32 cellular contexts compared by ENCODE assay signal in the genomic region with DNA sequence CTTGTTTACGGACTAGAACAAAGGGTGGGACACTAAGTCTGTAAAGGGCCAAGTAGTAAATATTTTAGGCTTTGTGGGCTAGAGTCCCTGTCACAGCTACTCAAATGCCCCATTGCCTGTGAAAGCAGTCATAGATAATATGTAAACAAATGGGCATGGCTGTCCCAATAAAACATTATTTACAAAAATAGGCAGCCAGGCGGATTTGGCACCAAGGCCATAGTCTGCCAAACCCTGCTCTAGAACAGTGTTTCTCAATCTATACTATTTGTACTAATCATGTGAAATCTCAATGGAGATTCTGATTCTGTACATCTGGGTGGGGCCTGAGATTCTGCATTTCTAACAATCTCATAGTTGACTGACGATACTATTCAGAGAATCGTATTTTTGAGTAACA.
"Had no signal": no experiment of that assay in that cellular context is flagged by ENCODE, and none has a peak within 500 bp of the region (broad histone marks: within the 10 kb centered on the region; RNA-seq: fewer than 3 reads in every experiment).

No MANE protein-coding gene starts in this region.

- H3K4me3 Mint-ChIP-seq: activated B cell treated with CpG ODN at 0.5 μM for 24 hours; activated CD4-positive, alpha-beta memory T cell treated with anti-CD3 and anti-CD28 coated beads for 36 hours; activated CD4-positive, alpha-beta T cell treated with anti-CD3 and anti-CD28 coated beads, Interleukin-2, amount 10 ng/mL, durations not matched to agents 24 days and 14 days; activated CD8-positive, alpha-beta T cell treated with anti-CD3 and anti-CD28 coated beads for 36 hours; activated naive CD4-positive, alpha-beta T cell treated with anti-CD3 and anti-CD28 coated beads, Interleukin-2, amount 10 ng/mL, durations not matched to agents 7 days and 5 days; activated naive CD4-positive, alpha-beta T cell treated with anti-CD3 and anti-CD28 coated beads, Interleukin-2, amount 50 U/mL, for 24 hours; activated naive CD8-positive, alpha-beta T cell; activated naive CD8-positive, alpha-beta T cell treated with anti-CD3 and anti-CD28 coated beads, Interleukin-2, amount 10 ng/mL, durations not matched to agents 7 days and 5 days; activated naive CD8-positive, alpha-beta T cell treated with anti-CD3 and anti-CD28 coated beads, Interleukin-2, amount 50 U/mL, for 24 hours; brain; T-helper 1 cell treated with Interleukin-12 subunit alpha and Interleukin-12 subunit beta and Interleukin-4 antibody, amounts not matched to agents 30 μg/mL and 1 μg/mL, for 36 hours; T-helper 2 cell treated with Interferon-gamma antibody and Interleukin-4, amounts not matched to agents 5 μg/mL and 100 μg/mL, for 36 hours had no signal

- ATAC-seq: activated CD8-positive, alpha-beta T cell treated with anti-CD3 and anti-CD28 coated beads for 36 hours; activated naive CD8-positive, alpha-beta T cell treated with anti-CD3 and anti-CD28 coated beads, Interleukin-2, amount 50 U/mL, for 24 hours had no signal

- FAIRE-seq: TTC549 had no signal

- H3K4me1 Mint-ChIP-seq: activated B cell treated with CpG ODN at 0.5 μM for 24 hours; activated CD4-positive, alpha-beta T cell treated with anti-CD3 and anti-CD28 coated beads, Interleukin-2, amount 10 ng/mL, durations not matched to agents 24 days and 14 days; activated naive CD4-positive, alpha-beta T cell treated with anti-CD3 and anti-CD28 coated beads, Interleukin-2, amount 10 ng/mL, durations not matched to agents 7 days and 5 days; activated naive CD8-positive, alpha-beta T cell treated with anti-CD3 and anti-CD28 coated beads, Interleukin-2, amount 10 ng/mL, durations not matched to agents 7 days and 5 days; activated naive CD8-positive, alpha-beta T cell treated with anti-CD3 and anti-CD28 coated beads, Interleukin-2, amount 50 U/mL, for 24 hours had no signal

- H3K27ac Mint-ChIP-seq: activated B cell treated with CpG ODN at 0.5 μM for 24 hours; activated CD4-positive, alpha-beta memory T cell treated with anti-CD3 and anti-CD28 coated beads for 36 hours; activated CD4-positive, alpha-beta T cell treated with anti-CD3 and anti-CD28 coated beads, Interleukin-2, amount 10 ng/mL, durations not matched to agents 24 days and 14 days; activated CD8-positive, alpha-beta T cell treated with anti-CD3 and anti-CD28 coated beads for 36 hours; activated naive CD4-positive, alpha-beta T cell treated with anti-CD3 and anti-CD28 coated beads, Interleukin-2, amount 10 ng/mL, durations not matched to agents 7 days and 5 days; activated naive CD4-positive, alpha-beta T cell treated with anti-CD3 and anti-CD28 coated beads, Interleukin-2, amount 50 U/mL, for 24 hours; activated naive CD8-positive, alpha-beta T cell; activated naive CD8-positive, alpha-beta T cell treated with anti-CD3 and anti-CD28 coated beads, Interleukin-2, amount 10 ng/mL, durations not matched to agents 7 days and 5 days; activated naive CD8-positive, alpha-beta T cell treated with anti-CD3 and anti-CD28 coated beads, Interleukin-2, amount 50 U/mL, for 24 hours; activated T-helper 2 cell treated with anti-CD3 and anti-CD28 coated beads, Interferon-gamma antibody, Interleukin-2, Interleukin-4, amounts not matched to agents 10 μg/mL and 5 μg/mL and 100 μg/mL, durations not matched to agents 14 hours and 24 hours and 36 hours; T-helper 1 cell treated with Interleukin-12 subunit alpha and Interleukin-12 subunit beta and Interleukin-4 antibody, amounts not matched to agents 30 μg/mL and 1 μg/mL, for 36 hours; T-helper 2 cell treated with Interferon-gamma antibody and Interleukin-4, amounts not matched to agents 5 μg/mL and 100 μg/mL, for 36 hours had no signal

- H3K27me3 Mint-ChIP-seq: activated B cell treated with CpG ODN at 0.5 μM for 24 hours; activated CD4-positive, alpha-beta memory T cell treated with anti-CD3 and anti-CD28 coated beads for 36 hours; activated CD4-positive, alpha-beta T cell treated with anti-CD3 and anti-CD28 coated beads, Interleukin-2, amount 10 ng/mL, durations not matched to agents 24 days and 14 days; activated CD8-positive, alpha-beta T cell treated with anti-CD3 and anti-CD28 coated beads for 36 hours; activated naive CD4-positive, alpha-beta T cell treated with anti-CD3 and anti-CD28 coated beads, Interleukin-2, amount 10 ng/mL, durations not matched to agents 7 days and 5 days; activated naive CD4-positive, alpha-beta T cell treated with anti-CD3 and anti-CD28 coated beads, Interleukin-2, amount 50 U/mL, for 24 hours; activated naive CD8-positive, alpha-beta T cell; activated naive CD8-positive, alpha-beta T cell treated with anti-CD3 and anti-CD28 coated beads, Interleukin-2, amount 10 ng/mL, durations not matched to agents 7 days and 5 days; activated naive CD8-positive, alpha-beta T cell treated with anti-CD3 and anti-CD28 coated beads, Interleukin-2, amount 50 U/mL, for 24 hours; brain had no signal

- H3K27ac ChIP-seq: ascending aorta had no signal

- DNase-seq: activated B cell treated with CpG ODN at 0.5 μM for 24 hours; activated CD4-positive, alpha-beta memory T cell treated with anti-CD3 and anti-CD28 coated beads for 36 hours; activated CD4-positive, alpha-beta T cell treated with anti-CD3 and anti-CD28 coated beads for 4 hours; activated CD4-positive, alpha-beta T cell treated with anti-CD3 and anti-CD28 coated beads, Interleukin-2, amount 10 ng/mL, durations not matched to agents 24 days and 14 days; activated CD4-positive, alpha-beta T cell treated with anti-CD3 and anti-CD28 coated beads, Interleukin-2, amount 50 U/mL, for 1 hour; activated CD4-positive, alpha-beta T cell treated with anti-CD3 and anti-CD28 coated beads, Interleukin-2, amount 50 U/mL, for 4 hours; activated CD4-positive, CD25-positive, alpha-beta regulatory T cell treated with anti-CD3 and anti-CD28 coated beads, Interleukin-2, amount 50 U/mL, for 72 hours; activated CD8-positive, alpha-beta memory T cell treated with anti-CD3 and anti-CD28 coated beads, Interleukin-2, amount 50 U/mL, for 4 hours; activated CD8-positive, alpha-beta T cell treated with anti-CD3 and anti-CD28 coated beads for 36 hours; activated effector memory CD4-positive, alpha-beta T cell treated with Interleukin-2 at 50 U/mL for 16 hours; activated gamma-delta T cell; activated naive CD4-positive, alpha-beta T cell treated with anti-CD3 and anti-CD28 coated beads, Interleukin-2, amount 10 ng/mL, durations not matched to agents 7 days and 5 days; activated naive CD4-positive, alpha-beta T cell treated with Interleukin-2 at 50 U/mL for 16 hours; activated naive CD8-positive, alpha-beta T cell treated with anti-CD3 and anti-CD28 coated beads, Interleukin-2, amount 10 ng/mL, durations not matched to agents 7 days and 5 days; activated naive CD8-positive, alpha-beta T cell treated with anti-CD3 and anti-CD28 coated beads, Interleukin-2, amount 50 U/mL, for 24 hours; activated T-cell treated with anti-CD3 and anti-CD28 coated beads for 4 hours; activated T-cell treated with anti-CD3 and anti-CD28 coated beads, Interleukin-2, amount 50 U/mL, for 1 hour; activated T-cell treated with anti-CD3 and anti-CD28 coated beads, Interleukin-2, amount 50 U/mL, for 48 hours; amygdala; anterior cingulate cortex; central memory CD4-positive, alpha-beta T cell; T-helper 1 cell; T-helper 2 cell; T-helper 9 cell had no signal

- H3K9me3 Mint-ChIP-seq: activated B cell treated with CpG ODN at 0.5 μM for 24 hours; activated CD4-positive, alpha-beta memory T cell treated with anti-CD3 and anti-CD28 coated beads for 36 hours; activated CD8-positive, alpha-beta T cell treated with anti-CD3 and anti-CD28 coated beads for 36 hours; activated naive CD4-positive, alpha-beta T cell treated with anti-CD3 and anti-CD28 coated beads, Interleukin-2, amount 10 ng/mL, durations not matched to agents 7 days and 5 days; activated naive CD8-positive, alpha-beta T cell treated with anti-CD3 and anti-CD28 coated beads, Interleukin-2, amount 50 U/mL, for 24 hours; activated T-helper 2 cell treated with anti-CD3 and anti-CD28 coated beads, Interferon-gamma antibody, Interleukin-2, Interleukin-4, amounts not matched to agents 10 μg/mL and 5 μg/mL and 100 μg/mL, durations not matched to agents 14 hours and 24 hours and 36 hours; T-helper 1 cell treated with Interleukin-12 subunit alpha and Interleukin-12 subunit beta and Interleukin-4 antibody, amounts not matched to agents 30 μg/mL and 1 μg/mL, for 36 hours; T-helper 2 cell treated with Interferon-gamma antibody and Interleukin-4, amounts not matched to agents 5 μg/mL and 100 μg/mL, for 36 hours had no signal

- H3K4me3 ChIP-seq: ascending aorta had no signal

- H3K36me3 ChIP-seq: ascending aorta had no signal

- H3K4me1 ChIP-seq: ascending aorta had no signal

- H3K27me3 ChIP-seq: ascending aorta had no signal

- H3K9me3 ChIP-seq: ascending aorta had no signal
